ENCODE assay signal across 9 cellular contexts in the genomic region with DNA sequence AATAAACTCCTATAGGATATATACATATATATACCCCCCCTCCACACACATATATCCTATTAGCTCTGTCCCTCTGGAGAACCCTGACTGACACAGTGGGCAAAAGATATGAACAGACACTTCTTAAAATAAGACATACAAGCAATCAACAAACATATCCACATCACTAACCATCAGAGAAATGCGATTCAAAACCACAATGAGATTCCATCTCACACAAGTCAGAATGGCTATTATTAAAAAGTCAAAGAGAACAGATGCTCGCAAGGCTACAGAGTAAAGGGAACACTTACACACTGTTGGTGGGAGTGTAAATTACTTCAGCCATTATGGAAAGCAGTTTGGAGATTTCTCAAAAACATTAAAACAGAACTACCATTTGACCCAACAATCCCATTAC.
"Had no signal": no experiment of that assay in that cellular context is flagged by ENCODE, and none has a peak within 500 bp of the region (broad histone marks: within the 10 kb centered on the region; RNA-seq: fewer than 3 reads in every experiment).

No MANE protein-coding gene starts in this region.

- DNase-seq: GM23248, GOT3, H7, H9, HCEC 1CT, HFFc6 had no signal

- H3K9ac ChIP-seq: GM23248 had no signal

- H3K4me3 ChIP-seq: GM23248, GM23338, HAP-1 had no signal

- H3K9me3 ChIP-seq: HAP-1 had no signal

- H3K4me1 ChIP-seq: HAP-1 had no signal

- H3K27ac ChIP-seq: GM23248 had no signal

- H3K36me3 ChIP-seq: HAP-1 had no signal

- ATAC-seq: GM23338, HCT116 had no signal

- H2AFZ ChIP-seq: GM23248, GM23338 had no signal

- H3K4me2 ChIP-seq: GM23338 had no signal
